ENCODE assay signal across 9 cellular contexts in the genomic region with DNA sequence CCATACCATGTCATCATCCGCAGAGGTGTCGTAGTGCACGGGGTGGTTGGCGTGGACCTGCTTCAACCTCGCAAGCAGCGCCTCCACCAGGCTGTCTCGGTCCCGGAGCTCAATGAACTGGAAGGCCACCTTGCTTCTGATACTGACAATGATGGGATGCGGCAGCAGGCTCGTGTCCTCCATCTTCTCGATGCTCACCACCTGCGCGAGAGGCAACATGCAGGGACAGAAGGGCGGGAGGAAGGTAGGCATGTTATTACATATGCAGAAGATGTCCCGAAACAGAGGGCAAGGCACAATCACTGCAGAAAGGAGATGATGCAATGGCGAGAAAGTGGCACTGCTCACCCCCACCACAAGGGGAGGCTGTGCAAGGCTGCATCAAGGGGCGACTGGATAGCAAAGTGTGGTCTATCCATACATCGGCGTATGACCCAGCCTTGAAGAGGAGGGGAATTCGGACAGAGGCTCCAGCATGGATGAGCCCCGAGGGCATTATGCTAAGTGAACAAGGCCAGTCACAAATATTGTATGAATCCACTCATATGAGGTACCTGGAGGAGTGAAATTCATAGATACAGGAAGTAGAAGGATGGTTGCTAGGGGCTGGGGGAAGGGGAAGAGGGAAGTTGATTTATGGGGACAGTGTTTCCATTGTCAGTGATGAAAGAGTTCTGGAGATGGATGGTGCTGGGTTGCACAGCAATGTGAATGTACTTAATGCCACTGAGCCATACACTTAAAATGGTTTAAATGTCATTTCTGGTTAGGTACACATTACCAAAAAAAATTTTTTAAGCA. TPM values are rescaled to one million over a fixed set of nuclear protein-coding genes. Genes with fewer than 3 reads are reported as not detected.
A peak's percentile ranks its signal among the peaks of the same experiment; 100 is the strongest.
DNase-seq lines count a peak whose midpoint lies in the region; ATAC-seq, FAIRE-seq and TF ChIP-seq lines count a peak whose summit lies in the region.
"Had no signal": no experiment of that assay in that cellular context is flagged by ENCODE, and none has a peak within 500 bp of the region (broad histone marks: within the 10 kb centered on the region; RNA-seq: fewer than 3 reads in every experiment).

No MANE protein-coding gene starts in this region.

- H2BK5ac ChIP-seq in H1 (ENCODE audit: low read depth, low read length) = peak overlapping the region; percentile 50

- TF ChIP-seq CTCF in activated CD8-positive, alpha-beta T cell treated with anti-CD3 and anti-CD28 coated beads for 36 hours (IDR thresholded peaks at IDR 0.05) = peak; percentile 65
- TF ChIP-seq CTCF in H1 (IDR thresholded peaks at IDR 0.05; ENCODE audit: control extremely low read depth in 1 of 3, insufficient read depth in 1 of 3, low read depth in 1 of 3, low read length in 3 of 3) = peak; percentile 72 to 96 (median 94)

- POLR2A ChIA-PET in activated CD8-positive, alpha-beta T cell treated with anti-CD3 and anti-CD28 coated beads for 36 hours (lab: Charles Lee) = no interaction called here
- POLR2A ChIA-PET in activated CD8-positive, alpha-beta T cell treated with anti-CD3 and anti-CD28 coated beads, Interleukin-2, amount 10 ng/mL, durations not matched to agents 7 days and 5 days (lab: Charles Lee) = interaction anchor here (1.5 kb wide), 1 partner anchor 215 kb away, joined by 3 read pairs; no protein-coding TSS in a partner anchor
- POLR2A ChIA-PET in H1 (lab: Charles Lee; ENCODE audit: partially characterized antibody) = interaction anchor here (1.0 to 2.6 kb wide), 6 partner anchors 11 to 122 kb away, joined by 3 to 24 read pairs (median 4); partner anchors contain the start of genes RPL31 and TBC1D8

- H3K79me1 ChIP-seq in H1 (ENCODE audit: low read depth, low read length) = no peaks in the 10 kb centered on the region

- H3K9me3 ChIP-seq in H1 (ENCODE audit: insufficient read depth in 2 of 2, low read depth in 1 of 2, low read length in 1 of 2) = no peaks in the 10 kb centered on the region

- no peaks in the 10 kb centered on the region for H3K27me3 Mint-ChIP-seq in activated CD8-positive, alpha-beta T cell treated with anti-CD3 and anti-CD28 coated beads for 36 hours
- H3K27me3 Mint-ChIP-seq in activated CD8-positive, alpha-beta T cell treated with anti-CD3 and anti-CD28 coated beads, Interleukin-2, amount 10 ng/mL, durations not matched to agents 7 days and 5 days (ENCODE audit: low read depth) = no peaks in the 10 kb centered on the region

- H3K18ac ChIP-seq in H1 (ENCODE audit: extremely low read depth, low read length) = no peak overlapping the region; the same call in 1 of the 2 replicates

- H2AK5ac ChIP-seq in H1 (ENCODE audit: low read depth, low read length) = peak overlapping the region; percentile 18; the same call in 1 of the 2 replicates

- H3K56ac ChIP-seq in H1 (replicated peaks; ENCODE audit: insufficient read length, low read depth, low read length) = no peak overlapping the region

- no peaks in the 10 kb centered on the region for H3K9me3 Mint-ChIP-seq in activated CD8-positive, alpha-beta T cell treated with anti-CD3 and anti-CD28 coated beads for 36 hours
- no peaks in the 10 kb centered on the region for H3K9me3 Mint-ChIP-seq in activated CD8-positive, alpha-beta T cell treated with anti-CD3 and anti-CD28 coated beads, Interleukin-2, amount 10 ng/mL, durations not matched to agents 7 days and 5 days (ENCODE audit: insufficient read depth)

- H3K36me3 Mint-ChIP-seq in activated CD8-positive, alpha-beta T cell treated with anti-CD3 and anti-CD28 coated beads for 36 hours (ENCODE audit: low read depth) = no peaks in the 10 kb centered on the region
- no peaks in the 10 kb centered on the region for H3K36me3 Mint-ChIP-seq in activated CD8-positive, alpha-beta T cell treated with anti-CD3 and anti-CD28 coated beads, Interleukin-2, amount 10 ng/mL, durations not matched to agents 7 days and 5 days (ENCODE audit: low read depth)

- H3K4ac ChIP-seq in H1 (replicated peaks; ENCODE audit: insufficient read length, low read depth, low read length) = no peak overlapping the region

- CTCF ChIA-PET in activated CD8-positive, alpha-beta T cell treated with anti-CD3 and anti-CD28 coated beads for 36 hours (lab: Charles Lee) = interaction anchor here (0.7 to 5.2 kb wide), 5 partner anchors 112 to 232 kb away, joined by 3 to 80 read pairs (median 8); no protein-coding TSS in a partner anchor
- CTCF ChIA-PET in activated CD8-positive, alpha-beta T cell treated with anti-CD3 and anti-CD28 coated beads, Interleukin-2, amount 10 ng/mL, durations not matched to agents 7 days and 5 days (lab: Charles Lee) = interaction anchor here (4.7 kb wide), 1 partner anchor 167 kb away, joined by 45 read pairs; no protein-coding TSS in a partner anchor
- CTCF ChIA-PET in H1 (lab: Charles Lee; ENCODE audit: partially characterized antibody) = interaction anchor here (0.6 to 5.2 kb wide), 36 partner anchors 8 to 605 kb away, joined by 3 to 64 read pairs (median 6); partner anchors contain the start of gene TBC1D8

- peaks cover 0 to 4% (median 0%) of the 10 kb centered on the region in 4 experiments; a peak in 2 of 8 replicates for H3K36me3 ChIP-seq in H1 (ENCODE audit: control insufficient read depth in 2 of 4, insufficient read depth in 4 of 4, low read length in 3 of 4)

- H3K23me2 ChIP-seq in H1 (ENCODE audit: low read depth, low read length) = no peaks in the 10 kb centered on the region

- WGBS in H1 (ENCODE audit: extremely low coverage in 1 of 2, insufficient coverage in 1 of 2, insufficient read length in 1 of 2, insufficient replicate concordance in 2 of 2, low coverage in 1 of 2, low lambda C conversion rate in 2 of 2, missing lambda C conversion rate in 1 of 2), 2 experiments = 88% methylated on average over 21 of the region's 21 CpGs; no CpG with 5 or more reads in 1 of the 2 experiments

- peak overlapping the region; percentile 72 for H3K27ac Mint-ChIP-seq in activated CD8-positive, alpha-beta T cell treated with anti-CD3 and anti-CD28 coated beads for 36 hours
- no peak overlapping the region for H3K27ac Mint-ChIP-seq in activated CD8-positive, alpha-beta T cell treated with anti-CD3 and anti-CD28 coated beads, Interleukin-2, amount 10 ng/mL, durations not matched to agents 7 days and 5 days

- peak overlapping the region; percentile 54; the same call in 1 of the 2 replicates for H4K8ac ChIP-seq in H1 (ENCODE audit: extremely low read depth, insufficient read depth, low read length)

- peak; percentile 82 for ATAC-seq in activated CD8-positive, alpha-beta T cell treated with anti-CD3 and anti-CD28 coated beads for 36 hours
- ATAC-seq in activated CD8-positive, alpha-beta T cell treated with anti-CD3 and anti-CD28 coated beads, Interleukin-2, amount 10 ng/mL, durations not matched to agents 7 days and 5 days = no peak
- no peak for ATAC-seq in GM21786 (IDR thresholded peaks at IDR 0.05; ENCODE audit: unreplicated experiment)

- H3K79me2 ChIP-seq in H1 (ENCODE audit: control insufficient read depth in 1 of 2, insufficient read depth in 2 of 2, low read length in 2 of 2) = no peaks in the 10 kb centered on the region

- TF ChIP-seq POLR2A in H1 (IDR thresholded peaks at IDR 0.05; ENCODE audit: control extremely low read depth in 1 of 2, low read depth in 2 of 2, low read length in 2 of 2) = no peak

- no peak overlapping the region for H3K4me3 Mint-ChIP-seq in activated CD8-positive, alpha-beta T cell treated with anti-CD3 and anti-CD28 coated beads for 36 hours
- no peak overlapping the region for H3K4me3 Mint-ChIP-seq in activated CD8-positive, alpha-beta T cell treated with anti-CD3 and anti-CD28 coated beads, Interleukin-2, amount 10 ng/mL, durations not matched to agents 7 days and 5 days

- peak overlapping the region; percentile 6; the same call in 1 of the 2 replicates for H2BK20ac ChIP-seq in H1 (ENCODE audit: low read length)

- peak overlapping the region; percentile 93 for H2BK12ac ChIP-seq in H1 (ENCODE audit: low read depth, low read length)

- H3K4me1 Mint-ChIP-seq in activated CD8-positive, alpha-beta T cell treated with anti-CD3 and anti-CD28 coated beads for 36 hours (ENCODE audit: low read depth) = peaks cover 2% of the 10 kb centered on the region
- peaks cover 5% of the 10 kb centered on the region for H3K4me1 Mint-ChIP-seq in activated CD8-positive, alpha-beta T cell treated with anti-CD3 and anti-CD28 coated beads, Interleukin-2, amount 10 ng/mL, durations not matched to agents 7 days and 5 days (ENCODE audit: low read depth)

- no peaks in the 10 kb centered on the region for H3K27me3 ChIP-seq in H1 (replicated peaks in 1 of 4; ENCODE audit: control insufficient read depth in 3 of 4, extremely low read depth in 1 of 4, insufficient read depth in 3 of 4, low read length in 3 of 4)

- no peak overlapping the region for H2BK120ac ChIP-seq in H1 (replicated peaks; ENCODE audit: low read depth, low read length)

- no peaks in the 10 kb centered on the region; a peak in 1 of 7 replicates for H3K4me1 ChIP-seq in H1 (replicated peaks in 1 of 4; ENCODE audit: control insufficient read depth in 3 of 4, insufficient read depth in 4 of 4, low read length in 3 of 4)

- peak; percentile 67 to 69 for TF ChIP-seq RAD21 in H1 (IDR thresholded peaks at IDR 0.05 in 1 of 2, conservative IDR thresholded peaks at IDR 0.05 in 1 of 2; ENCODE audit: low read depth in 2 of 2, low read length in 2 of 2)

- H4K5ac ChIP-seq in H1 (ENCODE audit: insufficient read length, low read depth, low read length) = no peak overlapping the region

- intact Hi-C loops in activated CD8-positive, alpha-beta T cell treated with anti-CD3 and anti-CD28 coated beads for 36 hours (cut with micrococcal nuclease) = loop anchor here (10.0 kb wide), 1 partner anchor 166 kb away; no protein-coding TSS in a partner anchor

- H4K20me1 ChIP-seq in H1 (replicated peaks in 1 of 2; ENCODE audit: control insufficient read depth in 1 of 2, insufficient read depth in 2 of 2, low read length in 2 of 2) = no peaks in the 10 kb centered on the region

- H3K27ac ChIP-seq in H1 (ENCODE audit: low read depth, low read length) = peak overlapping the region; percentile 32; the same call in 1 of the 2 replicates
- H3K27ac ChIP-seq: skin epidermis had no signal

- no peak overlapping the region for H2BK15ac ChIP-seq in H1 (ENCODE audit: low read length)

- peak; percentile 61 for DNase-seq in activated CD8-positive, alpha-beta T cell treated with anti-CD3 and anti-CD28 coated beads for 36 hours
- DNase-seq in activated CD8-positive, alpha-beta T cell treated with anti-CD3 and anti-CD28 coated beads, Interleukin-2, amount 10 ng/mL, durations not matched to agents 7 days and 5 days = no peak
- DNase-seq in NCI-H82 (lab: John Stamatoyannopoulos, UW) (peak; percentile 62), H1 (ENCODE audit: low read depth in 1 of 2, low spot score in 2 of 2) (peak in 1 of 2 experiments; percentile 68), renal cortical epithelial cell (ENCODE audit: low read depth) (peak; percentile 9), NCI-H2227 treated with DMSO at 0.1 percent for 48 hours (lab: John Stamatoyannopoulos, UW) (no peak), HCEC 1CT (no peak)

- peak overlapping the region; percentile 75 for H4K91ac ChIP-seq in H1 (replicated peaks; ENCODE audit: insufficient read length, low read length)

- no peak overlapping the region for H3K23ac ChIP-seq in H1 (ENCODE audit: insufficient read length)

- H3K14ac ChIP-seq in H1 (ENCODE audit: insufficient read length) = no peak overlapping the region

- no peak overlapping the region for H2AFZ ChIP-seq in H1 (ENCODE audit: low read length)

- no peak for FAIRE-seq in H1 (lab: Jason Lieb, UNC)

- no peak overlapping the region for H3K4me2 ChIP-seq in H1 (ENCODE audit: insufficient read depth in 1 of 2, low read depth in 2 of 2, low read length in 2 of 2)

- no peak overlapping the region for H3K4me3 ChIP-seq in H1 (ENCODE audit: extremely low read depth in 1 of 4, insufficient read depth in 2 of 4, low read depth in 3 of 4, low read length in 4 of 4)
- H3K4me3 ChIP-seq: skin epidermis had no signal

- no peak for TF ChIP-seq EP300 in H1 (IDR thresholded peaks at IDR 0.05; ENCODE audit: borderline replicate concordance in 1 of 2, low read depth in 2 of 2, low read length in 2 of 2)

- H3K9ac ChIP-seq in H1 (replicated peaks in 1 of 4; ENCODE audit: extremely low read depth in 1 of 4, low read depth in 3 of 4, low read length in 3 of 4) = no peak overlapping the region

RNA-seq across cellular contexts. Expression of gene RPL31, which starts 36.6 kb away (rescaled TPM):
- 1,000 to 10,000 TPM; 1,667 to 1,859 TPM for total RNA-seq in activated CD8-positive, alpha-beta T cell treated with anti-CD3 and anti-CD28 coated beads for 36 hours
- total RNA-seq in activated CD8-positive, alpha-beta T cell treated with anti-CD3 and anti-CD28 coated beads, Interleukin-2, amount 10 ng/mL, durations not matched to agents 7 days and 5 days = 1,000 to 10,000 TPM; 1,300 to 1,339 TPM
- 1,722 and 1,734 TPM in 2 replicates for total RNA-seq in H1 (2021; fragmentation: NEBNext Ultra II Directional; extraction: Animal tissue kit (Norgen Biotek cat#: 25700))
- 904 and 1,463 TPM in 2 replicates for polyA plus RNA-seq in H1 (2011; rRNA removed)
- 2,318 TPM for polyA plus RNA-seq in H1 (2011; cell fraction: cytosol; rRNA removed)
- polyA plus RNA-seq in H1 (2011; cell fraction: nucleus; rRNA removed) = 864 TPM
- 5,645 to 7,519 TPM (median 6,011 TPM) in 4 replicates for polyA plus RNA-seq in H1 (2012, experiment 1 of 2)
- polyA plus RNA-seq in H1 (2012, experiment 2 of 2) = 6,720 TPM
- 1,743 TPM for polyA plus RNA-seq in H1 (2013, experiment 1 of 2)
- polyA plus RNA-seq in H1 (2013, experiment 2 of 2) = 1,678 TPM
- 289 and 451 TPM in 2 replicates for polyA minus RNA-seq in H1 (2011; rRNA and poly(A)+ RNA removed)
- polyA minus RNA-seq in H1 (2011; cell fraction: cytosol; rRNA and poly(A)+ RNA removed) = 359 TPM
- polyA minus RNA-seq in H1 (2011; cell fraction: nucleus; rRNA and poly(A)+ RNA removed) = 406 TPM
- total RNA-seq in renal cortical epithelial cell = 1,039 and 1,289 TPM in 2 replicates

Comparison
In these comparisons a context has a peak if more than half of its experiments do, and no peak if none do; other contexts are left out.
1. DNase-seq: peak in activated CD8-positive, alpha-beta T cell treated with anti-CD3 and anti-CD28 coated beads for 36 hours (single experiment), NCI-H82 (single experiment) and renal cortical epithelial cell (single experiment); none in activated CD8-positive, alpha-beta T cell treated with anti-CD3 and anti-CD28 coated beads, Interleukin-2, amount 10 ng/mL, durations not matched to agents 7 days and 5 days (single experiment), NCI-H2227 treated with DMSO at 0.1 percent for 48 hours (single experiment) and HCEC 1CT (single experiment).